ENCODE assay signal across 21 cellular contexts in genomic region chr14:91261986-91262549, GRCh38. TPM values are rescaled to one million over a fixed set of nuclear protein-coding genes. Genes with fewer than 3 reads are reported as not detected.
DNase-seq lines count a peak whose midpoint lies in the region; ATAC-seq and TF ChIP-seq lines count a peak whose summit lies in the region.
"Had no signal": no experiment of that assay in that cellular context is flagged by ENCODE, and none has a peak within 500 bp of the region (broad histone marks: within the 10 kb centered on the region; RNA-seq: fewer than 3 reads in every experiment).

No MANE protein-coding gene starts in this region.

- H3K36me3 ChIP-seq in DOHH2 (ENCODE audit: control insufficient read depth, low read length) (no peaks in the 10 kb centered on the region), upper lobe of right lung (no peaks in the 10 kb centered on the region)
- H3K36me3 ChIP-seq: BLaER1 had no signal

- intact Hi-C loops in upper lobe of right lung (cut with DNase I): no loop called here

- H3K4me1 ChIP-seq in DOHH2 (ENCODE audit: control insufficient read depth, low read length) (peaks cover 63% of the 10 kb centered on the region), upper lobe of right lung (peaks cover 20% of the 10 kb centered on the region)
- H3K4me1 ChIP-seq: A549 had no signal

- TF ChIP-seq CTCF in DOHH2 (IDR thresholded peaks at IDR 0.05; ENCODE audit: low read depth, low read length, poor library complexity, severe bottlenecking): no peak
- no peak for TF ChIP-seq CTCF in upper lobe of right lung (IDR thresholded peaks at IDR 0.05)

- POLR2A ChIA-PET in activated CD4-positive, alpha-beta T cell treated with anti-CD3 and anti-CD28 coated beads, Interleukin-2, amount 10 ng/mL, durations not matched to agents 7 days and 5 days (lab: Charles Lee): interaction anchor here (2.4 kb wide), 1 partner anchor 19 kb away, joined by 5 read pairs; no protein-coding TSS in a partner anchor

- H3K27me3 Mint-ChIP-seq in activated CD4-positive, alpha-beta T cell treated with anti-CD3 and anti-CD28 coated beads, Interleukin-2, amount 10 ng/mL, durations not matched to agents 7 days and 5 days: no peaks in the 10 kb centered on the region
- H3K27me3 Mint-ChIP-seq in central memory CD8-positive, alpha-beta T cell: no peaks in the 10 kb centered on the region

- CTCF ChIA-PET in activated CD4-positive, alpha-beta T cell treated with anti-CD3 and anti-CD28 coated beads, Interleukin-2, amount 10 ng/mL, durations not matched to agents 7 days and 5 days (lab: Charles Lee): interaction anchor here (2.3 to 5.3 kb wide), 4 partner anchors 10 to 85 kb away, joined by 6 to 29 read pairs (median 7); partner anchors contain the start of gene GPR68

- no peaks in the 10 kb centered on the region for H3K9me3 Mint-ChIP-seq in activated CD4-positive, alpha-beta T cell treated with anti-CD3 and anti-CD28 coated beads, Interleukin-2, amount 10 ng/mL, durations not matched to agents 7 days and 5 days
- no peaks in the 10 kb centered on the region for H3K9me3 Mint-ChIP-seq in central memory CD8-positive, alpha-beta T cell
- H3K9me3 Mint-ChIP-seq: IgD-negative memory B cell had no signal

- H3K9me3 ChIP-seq in DOHH2 (ENCODE audit: control insufficient read depth, insufficient read depth, low read length): no peaks in the 10 kb centered on the region
- no peaks in the 10 kb centered on the region for H3K9me3 ChIP-seq in upper lobe of right lung
- H3K9me3 ChIP-seq: A549, BLaER1 had no signal

- peaks cover 8% of the 10 kb centered on the region; the same call in 1 of the 2 replicates for H3K27me3 ChIP-seq in DOHH2 (ENCODE audit: control insufficient read depth, low read length)
- H3K27me3 ChIP-seq in upper lobe of right lung: no peaks in the 10 kb centered on the region

- no peaks in the 10 kb centered on the region for H4K20me1 ChIP-seq in DOHH2 (ENCODE audit: control insufficient read depth, insufficient read depth, low read depth, low read length)

- no peak for ATAC-seq in central memory CD8-positive, alpha-beta T cell (replicated peaks; ENCODE audit: extremely low read depth, poor library complexity, severe bottlenecking)
- ATAC-seq in upper lobe of right lung: peak; percentile 6
- ATAC-seq: A549, SK-N-SH treated with all-trans-retinoic acid at 6 μM for 48 hours had no signal

- H3K4me3 ChIP-seq in DOHH2 (ENCODE audit: low read length) (no peak overlapping the region), upper lobe of right lung (no peak overlapping the region)
- H3K4me3 ChIP-seq: A549, BLaER1 had no signal

- 0 out of 2 replicates have a peak overlapping the region, but pooled peaks have one; percentile 23 for H3K4me2 ChIP-seq in DOHH2 (ENCODE audit: low read length)
- H3K4me2 ChIP-seq: A549 had no signal

- H3K4me3 Mint-ChIP-seq in activated CD4-positive, alpha-beta T cell treated with anti-CD3 and anti-CD28 coated beads, Interleukin-2, amount 10 ng/mL, durations not matched to agents 7 days and 5 days: no peak overlapping the region
- H3K4me3 Mint-ChIP-seq in central memory CD8-positive, alpha-beta T cell: no peak overlapping the region
- H3K4me3 Mint-ChIP-seq: H9 had no signal

- H3K9me2 ChIP-seq in DOHH2 (replicated peaks; ENCODE audit: control insufficient read depth, low read length): no peaks in the 10 kb centered on the region

- peak overlapping the region; percentile 19 for H3K27ac Mint-ChIP-seq in activated CD4-positive, alpha-beta T cell treated with anti-CD3 and anti-CD28 coated beads, Interleukin-2, amount 10 ng/mL, durations not matched to agents 7 days and 5 days
- H3K27ac Mint-ChIP-seq in central memory CD8-positive, alpha-beta T cell (ENCODE audit: low read depth): peak overlapping the region; percentile 15

- no peaks in the 10 kb centered on the region for H3K79me2 ChIP-seq in DOHH2 (ENCODE audit: control insufficient read depth, low read length)

- H3K27ac ChIP-seq in DOHH2 (ENCODE audit: low read depth, low read length): no peak overlapping the region
- H3K27ac ChIP-seq in upper lobe of right lung: no peak overlapping the region
- H3K27ac ChIP-seq: A549, BLaER1, HL-60 had no signal

- peaks cover 76% of the 10 kb centered on the region for H3K4me1 Mint-ChIP-seq in activated CD4-positive, alpha-beta T cell treated with anti-CD3 and anti-CD28 coated beads, Interleukin-2, amount 10 ng/mL, durations not matched to agents 7 days and 5 days
- peaks cover 57% of the 10 kb centered on the region for H3K4me1 Mint-ChIP-seq in central memory CD8-positive, alpha-beta T cell

- peaks cover 19% of the 10 kb centered on the region for H3K36me3 Mint-ChIP-seq in activated CD4-positive, alpha-beta T cell treated with anti-CD3 and anti-CD28 coated beads, Interleukin-2, amount 10 ng/mL, durations not matched to agents 7 days and 5 days (ENCODE audit: low read depth)
- peaks cover 35% of the 10 kb centered on the region for H3K36me3 Mint-ChIP-seq in central memory CD8-positive, alpha-beta T cell (ENCODE audit: insufficient read depth)
- H3K36me3 Mint-ChIP-seq: IgD-negative memory B cell had no signal

- H3F3A ChIP-seq in DOHH2 (ENCODE audit: control insufficient read depth, insufficient read depth): peaks cover 19% of the 10 kb centered on the region

- DNase-seq in activated CD4-positive, alpha-beta T cell treated with anti-CD3 and anti-CD28 coated beads, Interleukin-2, amount 10 ng/mL, durations not matched to agents 7 days and 5 days: no peak
- DNase-seq in activated CD4-positive, alpha-beta T cell treated with anti-CD3 and anti-CD28 coated beads, Interleukin-2, amount 50 U/mL, for 4 hours: no peak
- no peak for DNase-seq in central memory CD8-positive, alpha-beta T cell (ENCODE audit: low spot score in 2 of 2)
- DNase-seq in upper lobe of right lung (no peak), SHP77 (lab: John Stamatoyannopoulos, UW) (no peak), NCI-H226 (no peak)
- DNase-seq: DND-41, H9, MM.1S, NCI-H1105, NCI-H1694 treated with DMSO at 0.1 percent for 48 hours, NCI-H2107, NCI-H345, NCI-H524 treated with DMSO at 0.1 percent for 48 hours, SIG-M5 had no signal

RNA-seq across cellular contexts. Expression of gene GPR68, which starts 17.6 kb away (rescaled TPM):
- total RNA-seq in activated CD4-positive, alpha-beta T cell treated with anti-CD3 and anti-CD28 coated beads, Interleukin-2, amount 10 ng/mL, durations not matched to agents 7 days and 5 days: 10 to 100 TPM; 32.7 to 33.0 TPM
- 6.3 TPM for total RNA-seq in upper lobe of right lung
